Comparison of ENCODE assay signal across 2 cellular contexts in the genomic region with DNA sequence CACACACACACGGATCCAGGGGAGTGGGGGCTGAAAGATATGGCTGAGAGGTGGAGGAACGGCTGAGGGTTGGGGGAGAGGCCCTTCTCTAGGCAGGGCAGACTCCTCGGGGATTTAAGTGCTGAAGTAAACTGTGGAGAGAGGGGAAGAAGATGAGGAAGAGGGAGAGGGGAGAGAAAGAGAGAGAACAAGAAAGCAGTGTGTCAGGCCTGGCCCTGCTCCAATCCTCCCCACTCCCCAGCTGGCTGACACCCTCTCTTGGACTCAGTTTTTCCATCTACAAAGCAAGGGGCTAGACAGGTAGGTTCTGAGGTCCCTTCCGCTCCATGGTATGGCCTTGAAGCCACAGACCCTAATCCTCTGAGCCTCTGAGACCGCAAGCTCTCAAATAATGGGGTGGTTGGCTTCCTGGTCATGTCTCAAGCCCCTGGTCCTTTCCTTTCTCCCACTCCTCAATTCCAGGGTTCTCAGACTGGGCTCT.
TF ChIP-seq lines count a peak whose summit lies in the region.

No MANE protein-coding gene starts in this region.

TF ChIP-seq in SK-N-SH, 30 proteins besides CTCF, POLR2A, EP300 and RAD21 (continued from another document):
- TF ChIP-seq IRF3 (IDR thresholded peaks at IDR 0.05; ENCODE audit: low read depth, low read length) = no peak
- no peak for TF ChIP-seq CHD2 (IDR thresholded peaks at IDR 0.05; ENCODE audit: low read length, partially characterized antibody)
- TF ChIP-seq GATA2 (CRISPR knock-in tag; IDR thresholded peaks at IDR 0.05) = no peak
- no peak for TF ChIP-seq GABPA (IDR thresholded peaks at IDR 0.05; ENCODE audit: low read depth)
- no peak for TF ChIP-seq NRF1 (IDR thresholded peaks at IDR 0.05; ENCODE audit: low read depth, low read length)
- TF ChIP-seq SMC3 (IDR thresholded peaks at IDR 0.05; ENCODE audit: low read depth, low read length) = no peak
- TF ChIP-seq USF2 (IDR thresholded peaks at IDR 0.05; ENCODE audit: borderline replicate concordance, low read depth, low read length) = no peak
- TF ChIP-seq ELF1 (IDR thresholded peaks at IDR 0.05) = no peak
- TF ChIP-seq YY1 (IDR thresholded peaks at IDR 0.05; ENCODE audit: low read depth) = no peak
- TF ChIP-seq USF1 (IDR thresholded peaks at IDR 0.05; ENCODE audit: borderline replicate concordance, low read depth) = no peak
- TF ChIP-seq RCOR1 (IDR thresholded peaks at IDR 0.05; ENCODE audit: low read length) = no peak
- TF ChIP-seq NFIC (IDR thresholded peaks at IDR 0.05; ENCODE audit: borderline replicate concordance) = no peak
- no peak for TF ChIP-seq TEAD4 (IDR thresholded peaks at IDR 0.05; ENCODE audit: borderline replicate concordance, insufficient read depth)

TF ChIP-seq in SK-N-SH treated with all-trans-retinoic acid at 6 μM for 48 hours, 23 proteins besides CTCF, POLR2A, EP300 and RAD21 (continued from another document):
- TF ChIP-seq, protein P1, sequence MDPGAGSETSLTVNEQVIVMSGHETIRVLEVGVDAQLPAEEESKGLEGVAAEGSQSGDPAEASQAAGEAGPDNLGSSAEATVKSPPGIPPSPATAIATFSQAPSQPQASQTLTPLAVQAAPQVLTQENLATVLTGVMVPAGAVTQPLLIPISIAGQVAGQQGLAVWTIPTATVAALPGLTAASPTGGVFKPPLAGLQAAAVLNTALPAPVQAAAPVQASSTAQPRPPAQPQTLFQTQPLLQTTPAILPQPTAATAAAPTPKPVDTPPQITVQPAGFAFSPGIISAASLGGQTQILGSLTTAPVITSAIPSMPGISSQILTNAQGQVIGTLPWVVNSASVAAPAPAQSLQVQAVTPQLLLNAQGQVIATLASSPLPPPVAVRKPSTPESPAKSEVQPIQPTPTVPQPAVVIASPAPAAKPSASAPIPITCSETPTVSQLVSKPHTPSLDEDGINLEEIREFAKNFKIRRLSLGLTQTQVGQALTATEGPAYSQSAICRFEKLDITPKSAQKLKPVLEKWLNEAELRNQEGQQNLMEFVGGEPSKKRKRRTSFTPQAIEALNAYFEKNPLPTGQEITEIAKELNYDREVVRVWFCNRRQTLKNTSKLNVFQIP (CRISPR knock-in tag; IDR thresholded peaks at IDR 0.05; ENCODE audit: borderline replicate concordance, low read depth) = no peak
- no peak for TF ChIP-seq ZFP3 (CRISPR knock-in tag; IDR thresholded peaks at IDR 0.05)
- no peak for TF ChIP-seq ZNF70 (CRISPR knock-in tag; IDR thresholded peaks at IDR 0.05)
- no peak for TF ChIP-seq TSHZ2 (CRISPR knock-in tag; IDR thresholded peaks at IDR 0.05)
- no peak for TF ChIP-seq TCF4 (CRISPR knock-in tag; IDR thresholded peaks at IDR 0.05; ENCODE audit: borderline replicate concordance)
